In the genomic region with DNA sequence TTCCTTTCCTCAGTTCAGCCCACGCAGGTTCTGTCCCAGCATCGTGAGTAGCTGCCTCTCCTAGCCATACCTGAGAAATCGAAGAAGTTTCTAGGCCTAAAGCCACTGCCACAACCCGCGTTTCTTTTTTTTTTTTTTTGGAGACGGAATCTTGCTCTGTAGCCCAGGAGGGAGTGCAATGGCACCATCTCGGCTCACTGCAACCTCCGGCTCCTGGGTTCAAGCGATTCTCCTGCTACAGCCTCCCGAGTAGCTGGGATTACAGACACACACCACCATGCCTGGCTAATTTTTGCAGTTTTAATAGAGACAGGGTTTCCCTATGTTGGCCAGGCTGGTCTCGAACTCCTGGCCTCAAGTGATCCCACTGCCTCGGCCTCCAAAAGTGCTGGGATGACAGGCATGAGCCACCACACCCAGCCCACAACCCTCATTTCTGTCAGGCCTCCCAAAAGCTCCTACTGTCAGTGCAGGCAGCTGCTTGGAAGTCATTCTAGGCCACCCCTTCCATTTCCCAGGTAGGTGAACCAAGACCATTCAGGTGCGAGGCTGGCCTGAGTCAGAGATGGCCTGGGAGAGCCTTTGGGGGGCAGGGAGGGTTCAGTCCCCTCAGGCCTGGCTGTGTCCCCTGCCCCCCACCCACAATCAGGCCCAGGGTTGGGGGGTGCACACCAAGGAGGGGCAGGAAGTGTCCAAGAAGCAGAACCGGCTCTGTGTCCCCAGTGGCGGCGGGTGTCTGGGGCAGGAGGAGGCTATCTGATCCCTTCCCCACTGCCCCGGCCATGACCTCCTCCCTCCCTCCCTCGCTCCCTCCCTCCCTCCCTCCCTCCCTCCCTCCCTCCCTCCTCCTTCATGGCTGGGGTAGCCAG, we compare ENCODE assay signal across 1 cellular context.
TF ChIP-seq lines count a peak whose summit lies in the region.

No MANE protein-coding gene starts in this region.

TF ChIP-seq in K562, 482 proteins besides CTCF, POLR2A, EP300 and RAD21 (continued from another document and continues in another):
- TF ChIP-seq PTBP1 (IDR thresholded peaks at IDR 0.05; ENCODE audit: low read depth, low read length) (no peak), MBD2 (IDR thresholded peaks at IDR 0.05; ENCODE audit: borderline replicate concordance, low read depth) (peak; percentile 16; the same call in 1 of the 2 replicates), GABPB2 (CRISPR knock-in tag; conservative IDR thresholded peaks at IDR 0.05) (no peak), ZNF217 (CRISPR knock-in tag; IDR thresholded peaks at IDR 0.05) (no peak), SMAD1 (IDR thresholded peaks at IDR 0.05; ENCODE audit: low read depth, low read length, partially characterized antibody) (no peak), ZNF316 (IDR thresholded peaks at IDR 0.05) (no peak), EZH2 (IDR thresholded peaks at IDR 0.05; ENCODE audit: borderline replicate concordance, low read depth, low read length) (no peak), SAFB2 (IDR thresholded peaks at IDR 0.05; ENCODE audit: borderline replicate concordance, low read depth, low read length, severe bottlenecking) (no peak), RBFOX2 (IDR thresholded peaks at IDR 0.05; ENCODE audit: low read depth, low read length) (peak; percentile 11; the same call in 1 of the 2 replicates), ZNF717 (CRISPR knock-in tag; IDR thresholded peaks at IDR 0.05) (no peak), ZNF586 (CRISPR knock-in tag; conservative IDR thresholded peaks at IDR 0.05) (no peak), KLF16 (IDR thresholded peaks at IDR 0.05) (no peak), POLR2AphosphoS5 (IDR thresholded peaks at IDR 0.05; ENCODE audit: control insufficient read depth, insufficient read depth, low read depth, low read length) (no peak), ZNF764 (CRISPR knock-in tag; IDR thresholded peaks at IDR 0.05; ENCODE audit: low read depth) (no peak), SPI1 (IDR thresholded peaks at IDR 0.05; ENCODE audit: borderline replicate concordance, low read depth, low read length) (peak; percentile 58; the same call in 1 of the 2 replicates), SP2 (IDR thresholded peaks at IDR 0.05; ENCODE audit: extremely low read depth, low read depth, low read length, poor library complexity, severe bottlenecking) (no peak), PHB2 (IDR thresholded peaks at IDR 0.05; ENCODE audit: low read depth) (no peak), BRCA1 (IDR thresholded peaks at IDR 0.05) (no peak), BRCA1 (CRISPR knock-in tag; IDR thresholded peaks at IDR 0.05) (no peak), ZNF384 (IDR thresholded peaks at IDR 0.05; ENCODE audit: low read depth, low read length) (no peak), ZNF778 (CRISPR knock-in tag; IDR thresholded peaks at IDR 0.05) (no peak), NFYB (IDR thresholded peaks at IDR 0.05; ENCODE audit: extremely low read depth, insufficient read length) (no peak), HNRNPLL (IDR thresholded peaks at IDR 0.05; ENCODE audit: low read depth, low read length, poor library complexity, severe bottlenecking) (no peak), NEUROD1 (IDR thresholded peaks at IDR 0.05; ENCODE audit: borderline replicate concordance, low read depth, low read length, partially characterized antibody) (no peak), SNIP1 (IDR thresholded peaks at IDR 0.05; ENCODE audit: low read depth) (no peak), JUNB (CRISPR knock-in tag; conservative IDR thresholded peaks at IDR 0.05) (no peak), MIER1 (IDR thresholded peaks at IDR 0.05; ENCODE audit: low read depth) (no peak), CBFA2T2 (conservative IDR thresholded peaks at IDR 0.05) (no peak), NBN (IDR thresholded peaks at IDR 0.05; ENCODE audit: low read depth) (no peak), TAF7 (tag; IDR thresholded peaks at IDR 0.05) (no peak), PHTF2 (CRISPR knock-in tag; IDR thresholded peaks at IDR 0.05) (no peak), TRIM24 (IDR thresholded peaks at IDR 0.05) (no peak), ZNF707 (CRISPR knock-in tag; conservative IDR thresholded peaks at IDR 0.05) (no peak), ZNF143 (CRISPR knock-in tag; IDR thresholded peaks at IDR 0.05) (no peak), ZFX (CRISPR knock-in tag; IDR thresholded peaks at IDR 0.05) (peak; percentile 39; the same call in 1 of the 2 replicates), MEF2D (tag; conservative IDR thresholded peaks at IDR 0.05; ENCODE audit: low read depth) (no peak), SETDB1 (IDR thresholded peaks at IDR 0.05; ENCODE audit: low read length) (no peak), TEAD2 (tag; IDR thresholded peaks at IDR 0.05) (no peak), ZNF507 (tag; conservative IDR thresholded peaks at IDR 0.05) (no peak), STAT5A (IDR thresholded peaks at IDR 0.05; ENCODE audit: borderline replicate concordance, low read length) (no peak), FUS (optimal IDR thresholded peaks at IDR 0.05; ENCODE audit: low read depth, low read length) (no peak), ZNF57 (CRISPR knock-in tag; IDR thresholded peaks at IDR 0.05) (no peak), KLF1 (tag; IDR thresholded peaks at IDR 0.05) (no peak), ZNF644 (tag; IDR thresholded peaks at IDR 0.05; ENCODE audit: low read depth) (no peak), HDGF (IDR thresholded peaks at IDR 0.05) (peak; percentile 37; the same call in 1 of the 2 replicates), RBM39 (optimal IDR thresholded peaks at IDR 0.05; ENCODE audit: low read depth, low read length) (no peak)
- TF ChIP-seq, protein P1, sequence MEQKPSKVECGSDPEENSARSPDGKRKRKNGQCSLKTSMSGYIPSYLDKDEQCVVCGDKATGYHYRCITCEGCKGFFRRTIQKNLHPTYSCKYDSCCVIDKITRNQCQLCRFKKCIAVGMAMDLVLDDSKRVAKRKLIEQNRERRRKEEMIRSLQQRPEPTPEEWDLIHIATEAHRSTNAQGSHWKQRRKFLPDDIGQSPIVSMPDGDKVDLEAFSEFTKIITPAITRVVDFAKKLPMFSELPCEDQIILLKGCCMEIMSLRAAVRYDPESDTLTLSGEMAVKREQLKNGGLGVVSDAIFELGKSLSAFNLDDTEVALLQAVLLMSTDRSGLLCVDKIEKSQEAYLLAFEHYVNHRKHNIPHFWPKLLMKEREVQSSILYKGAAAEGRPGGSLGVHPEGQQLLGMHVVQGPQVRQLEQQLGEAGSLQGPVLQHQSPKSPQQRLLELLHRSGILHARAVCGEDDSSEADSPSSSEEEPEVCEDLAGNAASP (IDR thresholded peaks at IDR 0.05): no peak
- TF ChIP-seq, protein P2, sequence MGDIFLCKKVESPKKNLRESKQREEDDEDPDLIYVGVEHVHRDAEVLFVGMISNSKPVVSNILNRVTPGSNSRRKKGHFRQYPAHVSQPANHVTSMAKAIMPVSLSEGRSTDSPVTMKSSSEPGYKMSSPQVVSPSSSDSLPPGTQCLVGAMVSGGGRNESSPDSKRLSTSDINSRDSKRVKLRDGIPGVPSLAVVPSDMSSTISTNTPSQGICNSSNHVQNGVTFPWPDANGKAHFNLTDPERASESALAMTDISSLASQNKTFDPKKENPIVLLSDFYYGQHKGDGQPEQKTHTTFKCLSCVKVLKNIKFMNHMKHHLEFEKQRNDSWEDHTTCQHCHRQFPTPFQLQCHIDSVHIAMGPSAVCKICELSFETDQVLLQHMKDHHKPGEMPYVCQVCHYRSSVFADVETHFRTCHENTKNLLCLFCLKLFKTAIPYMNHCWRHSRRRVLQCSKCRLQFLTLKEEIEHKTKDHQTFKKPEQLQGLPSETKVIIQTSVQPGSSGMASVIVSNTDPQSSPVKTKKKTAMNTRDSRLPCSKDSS (IDR thresholded peaks at IDR 0.05; ENCODE audit: low read depth, partially characterized antibody): no peak
- TF ChIP-seq, protein P3, sequence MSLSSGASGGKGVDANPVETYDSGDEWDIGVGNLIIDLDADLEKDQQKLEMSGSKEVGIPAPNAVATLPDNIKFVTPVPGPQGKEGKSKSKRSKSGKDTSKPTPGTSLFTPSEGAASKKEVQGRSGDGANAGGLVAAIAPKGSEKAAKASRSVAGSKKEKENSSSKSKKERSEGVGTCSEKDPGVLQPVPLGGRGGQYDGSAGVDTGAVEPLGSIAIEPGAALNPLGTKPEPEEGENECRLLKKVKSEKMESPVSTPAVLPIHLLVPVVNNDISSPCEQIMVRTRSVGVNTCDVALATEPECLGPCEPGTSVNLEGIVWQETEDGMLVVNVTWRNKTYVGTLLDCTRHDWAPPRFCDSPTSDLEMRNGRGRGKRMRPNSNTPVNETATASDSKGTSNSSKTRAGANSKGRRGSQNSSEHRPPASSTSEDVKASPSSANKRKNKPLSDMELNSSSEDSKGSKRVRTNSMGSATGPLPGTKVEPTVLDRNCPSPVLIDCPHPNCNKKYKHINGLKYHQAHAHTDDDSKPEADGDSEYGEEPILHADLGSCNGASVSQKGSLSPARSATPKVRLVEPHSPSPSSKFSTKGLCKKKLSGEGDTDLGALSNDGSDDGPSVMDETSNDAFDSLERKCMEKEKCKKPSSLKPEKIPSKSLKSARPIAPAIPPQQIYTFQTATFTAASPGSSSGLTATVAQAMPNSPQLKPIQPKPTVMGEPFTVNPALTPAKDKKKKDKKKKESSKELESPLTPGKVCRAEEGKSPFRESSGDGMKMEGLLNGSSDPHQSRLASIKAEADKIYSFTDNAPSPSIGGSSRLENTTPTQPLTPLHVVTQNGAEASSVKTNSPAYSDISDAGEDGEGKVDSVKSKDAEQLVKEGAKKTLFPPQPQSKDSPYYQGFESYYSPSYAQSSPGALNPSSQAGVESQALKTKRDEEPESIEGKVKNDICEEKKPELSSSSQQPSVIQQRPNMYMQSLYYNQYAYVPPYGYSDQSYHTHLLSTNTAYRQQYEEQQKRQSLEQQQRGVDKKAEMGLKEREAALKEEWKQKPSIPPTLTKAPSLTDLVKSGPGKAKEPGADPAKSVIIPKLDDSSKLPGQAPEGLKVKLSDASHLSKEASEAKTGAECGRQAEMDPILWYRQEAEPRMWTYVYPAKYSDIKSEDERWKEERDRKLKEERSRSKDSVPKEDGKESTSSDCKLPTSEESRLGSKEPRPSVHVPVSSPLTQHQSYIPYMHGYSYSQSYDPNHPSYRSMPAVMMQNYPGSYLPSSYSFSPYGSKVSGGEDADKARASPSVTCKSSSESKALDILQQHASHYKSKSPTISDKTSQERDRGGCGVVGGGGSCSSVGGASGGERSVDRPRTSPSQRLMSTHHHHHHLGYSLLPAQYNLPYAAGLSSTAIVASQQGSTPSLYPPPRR (CRISPR knock-in tag; IDR thresholded peaks at IDR 0.05; ENCODE audit: borderline replicate concordance): no peak
- TF ChIP-seq, protein P4, sequence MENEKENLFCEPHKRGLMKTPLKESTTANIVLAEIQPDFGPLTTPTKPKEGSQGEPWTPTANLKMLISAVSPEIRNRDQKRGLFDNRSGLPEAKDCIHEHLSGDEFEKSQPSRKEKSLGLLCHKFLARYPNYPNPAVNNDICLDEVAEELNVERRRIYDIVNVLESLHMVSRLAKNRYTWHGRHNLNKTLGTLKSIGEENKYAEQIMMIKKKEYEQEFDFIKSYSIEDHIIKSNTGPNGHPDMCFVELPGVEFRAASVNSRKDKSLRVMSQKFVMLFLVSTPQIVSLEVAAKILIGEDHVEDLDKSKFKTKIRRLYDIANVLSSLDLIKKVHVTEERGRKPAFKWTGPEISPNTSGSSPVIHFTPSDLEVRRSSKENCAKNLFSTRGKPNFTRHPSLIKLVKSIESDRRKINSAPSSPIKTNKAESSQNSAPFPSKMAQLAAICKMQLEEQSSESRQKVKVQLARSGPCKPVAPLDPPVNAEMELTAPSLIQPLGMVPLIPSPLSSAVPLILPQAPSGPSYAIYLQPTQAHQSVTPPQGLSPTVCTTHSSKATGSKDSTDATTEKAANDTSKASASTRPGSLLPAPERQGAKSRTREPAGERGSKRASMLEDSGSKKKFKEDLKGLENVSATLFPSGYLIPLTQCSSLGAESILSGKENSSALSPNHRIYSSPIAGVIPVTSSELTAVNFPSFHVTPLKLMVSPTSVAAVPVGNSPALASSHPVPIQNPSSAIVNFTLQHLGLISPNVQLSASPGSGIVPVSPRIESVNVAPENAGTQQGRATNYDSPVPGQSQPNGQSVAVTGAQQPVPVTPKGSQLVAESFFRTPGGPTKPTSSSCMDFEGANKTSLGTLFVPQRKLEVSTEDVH (IDR thresholded peaks at IDR 0.05; ENCODE audit: low read depth, partially characterized antibody): no peak
- TF ChIP-seq, protein P5, sequence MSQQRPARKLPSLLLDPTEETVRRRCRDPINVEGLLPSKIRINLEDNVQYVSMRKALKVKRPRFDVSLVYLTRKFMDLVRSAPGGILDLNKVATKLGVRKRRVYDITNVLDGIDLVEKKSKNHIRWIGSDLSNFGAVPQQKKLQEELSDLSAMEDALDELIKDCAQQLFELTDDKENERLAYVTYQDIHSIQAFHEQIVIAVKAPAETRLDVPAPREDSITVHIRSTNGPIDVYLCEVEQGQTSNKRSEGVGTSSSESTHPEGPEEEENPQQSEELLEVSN (IDR thresholded peaks at IDR 0.05; ENCODE audit: borderline replicate concordance in 1 of 2, extremely low read depth in 1 of 2, insufficient read depth in 1 of 2, insufficient read length in 1 of 2, low read depth in 1 of 2, low read length in 1 of 2, poor library complexity in 1 of 2, severe bottlenecking in 1 of 2): no peak
- TF ChIP-seq, protein P6, sequence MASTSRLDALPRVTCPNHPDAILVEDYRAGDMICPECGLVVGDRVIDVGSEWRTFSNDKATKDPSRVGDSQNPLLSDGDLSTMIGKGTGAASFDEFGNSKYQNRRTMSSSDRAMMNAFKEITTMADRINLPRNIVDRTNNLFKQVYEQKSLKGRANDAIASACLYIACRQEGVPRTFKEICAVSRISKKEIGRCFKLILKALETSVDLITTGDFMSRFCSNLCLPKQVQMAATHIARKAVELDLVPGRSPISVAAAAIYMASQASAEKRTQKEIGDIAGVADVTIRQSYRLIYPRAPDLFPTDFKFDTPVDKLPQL (IDR thresholded peaks at IDR 0.05; ENCODE audit: extremely low read depth, insufficient read length): no peak
- TF ChIP-seq, protein P7, sequence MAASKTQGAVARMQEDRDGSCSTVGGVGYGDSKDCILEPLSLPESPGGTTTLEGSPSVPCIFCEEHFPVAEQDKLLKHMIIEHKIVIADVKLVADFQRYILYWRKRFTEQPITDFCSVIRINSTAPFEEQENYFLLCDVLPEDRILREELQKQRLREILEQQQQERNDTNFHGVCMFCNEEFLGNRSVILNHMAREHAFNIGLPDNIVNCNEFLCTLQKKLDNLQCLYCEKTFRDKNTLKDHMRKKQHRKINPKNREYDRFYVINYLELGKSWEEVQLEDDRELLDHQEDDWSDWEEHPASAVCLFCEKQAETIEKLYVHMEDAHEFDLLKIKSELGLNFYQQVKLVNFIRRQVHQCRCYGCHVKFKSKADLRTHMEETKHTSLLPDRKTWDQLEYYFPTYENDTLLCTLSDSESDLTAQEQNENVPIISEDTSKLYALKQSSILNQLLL (CRISPR knock-in tag; IDR thresholded peaks at IDR 0.05; ENCODE audit: borderline replicate concordance): no peak
- TF ChIP-seq, protein P8, sequence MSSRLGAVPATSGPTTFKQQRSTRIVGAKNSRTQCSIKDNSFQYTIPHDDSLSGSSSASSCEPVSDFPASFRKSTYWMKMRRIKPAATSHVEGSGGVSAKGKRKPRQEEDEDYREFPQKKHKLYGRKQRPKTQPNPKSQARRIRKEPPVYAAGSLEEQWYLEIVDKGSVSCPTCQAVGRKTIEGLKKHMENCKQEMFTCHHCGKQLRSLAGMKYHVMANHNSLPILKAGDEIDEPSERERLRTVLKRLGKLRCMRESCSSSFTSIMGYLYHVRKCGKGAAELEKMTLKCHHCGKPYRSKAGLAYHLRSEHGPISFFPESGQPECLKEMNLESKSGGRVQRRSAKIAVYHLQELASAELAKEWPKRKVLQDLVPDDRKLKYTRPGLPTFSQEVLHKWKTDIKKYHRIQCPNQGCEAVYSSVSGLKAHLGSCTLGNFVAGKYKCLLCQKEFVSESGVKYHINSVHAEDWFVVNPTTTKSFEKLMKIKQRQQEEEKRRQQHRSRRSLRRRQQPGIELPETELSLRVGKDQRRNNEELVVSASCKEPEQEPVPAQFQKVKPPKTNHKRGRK (tag; IDR thresholded peaks at IDR 0.05): no peak
